10 cellular contexts compared by ENCODE assay signal in genomic region chr7:127251458-127252379, GRCh38. TPM values are rescaled to one million over a fixed set of nuclear protein-coding genes. Genes with fewer than 3 reads are reported as not detected.
DNase-seq lines count a peak whose midpoint lies in the region; ATAC-seq, FAIRE-seq and TF ChIP-seq lines count a peak whose summit lies in the region.
"Had no signal": no experiment of that assay in that cellular context is flagged by ENCODE, and none has a peak within 500 bp of the region (broad histone marks: within the 10 kb centered on the region; RNA-seq: fewer than 3 reads in every experiment).

No MANE protein-coding gene starts in this region.

- H3K4me1 Mint-ChIP-seq in astrocyte (ENCODE audit: low read depth, unreplicated experiment) = no peaks in the 10 kb centered on the region
- peaks cover 9% of the 10 kb centered on the region for H3K4me1 Mint-ChIP-seq in stimulated activated naive CD8-positive, alpha-beta T cell treated with anti-CD3 and anti-CD28 coated beads, Interleukin-15, Interleukin-2, amounts not matched to agents 100 ng/mL and 50 ng/mL, for 24 hours (ENCODE audit: low read depth)

- no peak for FAIRE-seq in astrocyte (lab: Jason Lieb, UNC)

- H2AFZ ChIP-seq in astrocyte (ENCODE audit: low read depth, low read length) = peak overlapping the region; percentile 98

- no peaks in the 10 kb centered on the region for H3K9me3 ChIP-seq in astrocyte (ENCODE audit: insufficient read depth, low read depth, low read length)
- H3K9me3 ChIP-seq: neutrophil had no signal

- H3K4me1 ChIP-seq in astrocyte (ENCODE audit: insufficient read depth, low read length) = peaks cover 14% of the 10 kb centered on the region

- no peaks in the 10 kb centered on the region for H3K79me2 ChIP-seq in astrocyte (ENCODE audit: insufficient read depth, low read length)

- no peak overlapping the region for H3K27ac ChIP-seq in astrocyte (ENCODE audit: low read depth, low read length)
- H3K27ac ChIP-seq: neutrophil had no signal

- H4K20me1 ChIP-seq in astrocyte (ENCODE audit: insufficient read depth, low read length) = no peaks in the 10 kb centered on the region

- H3K27me3 ChIP-seq in astrocyte (ENCODE audit: insufficient read depth, low read length) (peaks cover 52% of the 10 kb centered on the region), kidney epithelial cell (ENCODE audit: control insufficient read depth, insufficient read depth, low read length) (peaks cover 56% of the 10 kb centered on the region)

- no peaks in the 10 kb centered on the region for H3K36me3 ChIP-seq in astrocyte (ENCODE audit: insufficient read depth, low read length)
- H3K36me3 ChIP-seq in kidney epithelial cell (ENCODE audit: control insufficient read depth, insufficient read depth, low read length) = no peaks in the 10 kb centered on the region
- H3K36me3 ChIP-seq: neutrophil had no signal

- peak overlapping the region; percentile 31 for H3K9ac ChIP-seq in astrocyte (ENCODE audit: low read length)

- H3K4me3 ChIP-seq in Jurkat, Clone E6-1 (ENCODE audit: low read length) = peak overlapping the region; percentile 23; the same call in 1 of the 2 replicates
- H3K4me3 ChIP-seq in astrocyte (ENCODE audit: insufficient read depth, low read depth, low read length) = peak overlapping the region; percentile 68
- H3K4me3 ChIP-seq in kidney epithelial cell (ENCODE audit: low read depth, low read length) = peak overlapping the region; percentile 56

- peak overlapping the region; percentile 98 for H3K4me2 ChIP-seq in astrocyte (ENCODE audit: low read length)

- DNase-seq in GM03348 (ENCODE audit: low spot score) = peak; percentile 28
- DNase-seq in Jurkat, Clone E6-1 (ENCODE audit: low read depth, low spot score) = no peak
- DNase-seq in astrocyte (ENCODE audit: low read depth) = no peak
- no peak for DNase-seq in kidney epithelial cell (ENCODE audit: low read depth)
- DNase-seq in effector CD4-positive, alpha-beta T cell = no peak
- DNase-seq in NCI-H187 (lab: John Stamatoyannopoulos, UW) = no peak

- TF ChIP-seq CTCF in astrocyte (IDR thresholded peaks at IDR 0.05; ENCODE audit: insufficient read depth, low read depth, low read length) (no peak), kidney epithelial cell (IDR thresholded peaks at IDR 0.05; ENCODE audit: insufficient read depth, low read length, poor library complexity, severe bottlenecking) (no peak)

- H3K27ac Mint-ChIP-seq in astrocyte (ENCODE audit: unreplicated experiment) = peak overlapping the region; percentile 30
- H3K27ac Mint-ChIP-seq in stimulated activated naive CD8-positive, alpha-beta T cell treated with anti-CD3 and anti-CD28 coated beads, Interleukin-15, Interleukin-2, amounts not matched to agents 100 ng/mL and 50 ng/mL, for 24 hours = no peak overlapping the region

- H3K27me3 Mint-ChIP-seq in astrocyte (ENCODE audit: low read depth, unreplicated experiment) = peaks cover 75% of the 10 kb centered on the region
- H3K27me3 Mint-ChIP-seq in stimulated activated naive CD8-positive, alpha-beta T cell treated with anti-CD3 and anti-CD28 coated beads, Interleukin-15, Interleukin-2, amounts not matched to agents 100 ng/mL and 50 ng/mL, for 24 hours = peaks cover 81% of the 10 kb centered on the region

- no peak for ATAC-seq in GM18867 (IDR thresholded peaks at IDR 0.05; ENCODE audit: unreplicated experiment)

- H3K36me3 Mint-ChIP-seq in astrocyte (ENCODE audit: low read depth, unreplicated experiment) = no peaks in the 10 kb centered on the region
- H3K36me3 Mint-ChIP-seq in stimulated activated naive CD8-positive, alpha-beta T cell treated with anti-CD3 and anti-CD28 coated beads, Interleukin-15, Interleukin-2, amounts not matched to agents 100 ng/mL and 50 ng/mL, for 24 hours (ENCODE audit: low read depth) = no peaks in the 10 kb centered on the region

- peak overlapping the region; percentile 82 for H3K4me3 Mint-ChIP-seq in astrocyte (ENCODE audit: unreplicated experiment)
- peak overlapping the region; percentile 79 for H3K4me3 Mint-ChIP-seq in stimulated activated naive CD8-positive, alpha-beta T cell treated with anti-CD3 and anti-CD28 coated beads, Interleukin-15, Interleukin-2, amounts not matched to agents 100 ng/mL and 50 ng/mL, for 24 hours

- H3K9me3 Mint-ChIP-seq in astrocyte (ENCODE audit: unreplicated experiment) = no peaks in the 10 kb centered on the region
- no peaks in the 10 kb centered on the region for H3K9me3 Mint-ChIP-seq in stimulated activated naive CD8-positive, alpha-beta T cell treated with anti-CD3 and anti-CD28 coated beads, Interleukin-15, Interleukin-2, amounts not matched to agents 100 ng/mL and 50 ng/mL, for 24 hours

RNA-seq across cellular contexts. Expression of gene GRM8, which starts 1.0 kb away (rescaled TPM):
- not detected for polyA plus RNA-seq in Jurkat, Clone E6-1 (2012; ENCODE audit: insufficient read depth, insufficient read length)
- total RNA-seq in astrocyte (0.96 and 2.2 TPM in 2 replicates), kidney epithelial cell (0.17 and 0.21 TPM in 2 replicates)
- total RNA-seq: NCI-H460 had no signal
